In genomic region chr1:25442178-25442577, GRCh38 we compare ENCODE assay signal across 15 cellular contexts. TPM values are rescaled to one million over a fixed set of nuclear protein-coding genes. Genes with fewer than 3 reads are reported as not detected.
DNase-seq lines count a peak whose midpoint lies in the region; ATAC-seq and TF ChIP-seq lines count a peak whose summit lies in the region.
"Had no signal": no experiment of that assay in that cellular context is flagged by ENCODE, and none has a peak within 500 bp of the region (broad histone marks: within the 10 kb centered on the region; RNA-seq: fewer than 3 reads in every experiment).

No MANE protein-coding gene starts in this region.

- H3K36me3 ChIP-seq in breast epithelium = no peaks in the 10 kb centered on the region
- H3K36me3 ChIP-seq: colonic mucosa had no signal

- H3K4me1 Mint-ChIP-seq in MCF 10A (ENCODE audit: insufficient read depth, unreplicated experiment) = peaks cover 18% of the 10 kb centered on the region
- H3K4me1 Mint-ChIP-seq in activated T-helper 17 cell treated with anti-CD3 and anti-CD28 coated beads, Interleukin-2, amount 50 U/mL, for 72 hours = peaks cover 26% of the 10 kb centered on the region

- H3K9me3 ChIP-seq in breast epithelium = no peaks in the 10 kb centered on the region
- H3K9me3 ChIP-seq: colonic mucosa had no signal

- CTCF ChIA-PET in MCF 10A (lab: Yijun Ruan, JAX) = interaction anchor here (0.7 kb wide), 1 partner anchor 10 kb away, joined by 3 read pairs; no protein-coding TSS in a partner anchor

- H3K9me3 Mint-ChIP-seq in MCF 10A (ENCODE audit: unreplicated experiment) = no peaks in the 10 kb centered on the region
- H3K9me3 Mint-ChIP-seq in activated T-helper 17 cell treated with anti-CD3 and anti-CD28 coated beads, Interleukin-2, amount 50 U/mL, for 72 hours = no peaks in the 10 kb centered on the region
- H3K9me3 Mint-ChIP-seq: activated naive CD4-positive, alpha-beta T cell treated with anti-CD3 and anti-CD28 coated beads for 36 hours had no signal

- no peak overlapping the region for H3K4me3 Mint-ChIP-seq in MCF 10A (ENCODE audit: unreplicated experiment)
- H3K4me3 Mint-ChIP-seq in activated T-helper 17 cell treated with anti-CD3 and anti-CD28 coated beads, Interleukin-2, amount 50 U/mL, for 72 hours = no peak overlapping the region
- H3K4me3 Mint-ChIP-seq: activated CD8-positive, alpha-beta T cell treated with anti-CD3 and anti-CD28 coated beads, Interleukin-2, amount 10 ng/mL, durations not matched to agents 7 days and 5 days; activated naive CD4-positive, alpha-beta T cell treated with anti-CD3 and anti-CD28 coated beads for 36 hours had no signal

- TF ChIP-seq CTCF in MCF 10A (IDR thresholded peaks at IDR 0.05; ENCODE audit: unreplicated experiment) (no peak), breast epithelium (IDR thresholded peaks at IDR 0.05) (no peak)

- DNase-seq in MCF 10A (ENCODE audit: unreplicated experiment) (peak; percentile 14), breast epithelium (ENCODE audit: low spot score in 2 of 2) (no peak), glomerular visceral epithelial cell (ENCODE audit: extremely low spot score) (peak; percentile 14), NCI-H510A treated with DMSO at 0.1 percent for 48 hours (lab: John Stamatoyannopoulos, UW) (no peak), activated gamma-delta T cell (lab: John Stamatoyannopoulos, UW) (no peak)
- DNase-seq in stimulated activated naive CD4-positive, alpha-beta T cell treated with Interleukin-2 at 50 U/mL for 16 hours (lab: John Stamatoyannopoulos, UW) = no peak
- DNase-seq: activated CD8-positive, alpha-beta T cell treated with anti-CD3 and anti-CD28 coated beads, Interleukin-2, amount 10 ng/mL, durations not matched to agents 7 days and 5 days; activated naive CD4-positive, alpha-beta T cell treated with anti-CD3 and anti-CD28 coated beads for 36 hours; colonic mucosa; DMS 273 treated with DMSO at 0.1 percent for 48 hours; NCI-H345; retina; stimulated activated CD4-positive, alpha-beta T cell treated with anti-CD3 and anti-CD28 coated beads, Interleukin-2, amount 100 ng/mL, for 24 hours had no signal

- no peak for TF ChIP-seq POLR2A in breast epithelium (IDR thresholded peaks at IDR 0.05)

- H3K27me3 ChIP-seq in breast epithelium = no peaks in the 10 kb centered on the region
- H3K27me3 ChIP-seq: colonic mucosa had no signal

- intact Hi-C loops in MCF 10A (cut with micrococcal nuclease) (no loop called here), breast epithelium (cut with DNase I; ENCODE audit: low total_unique reads) (no loop called here)

- no peaks in the 10 kb centered on the region for H3K27me3 Mint-ChIP-seq in MCF 10A (ENCODE audit: insufficient read depth, unreplicated experiment)
- H3K27me3 Mint-ChIP-seq in activated T-helper 17 cell treated with anti-CD3 and anti-CD28 coated beads, Interleukin-2, amount 50 U/mL, for 72 hours = no peaks in the 10 kb centered on the region

- no peak overlapping the region for H3K27ac ChIP-seq in breast epithelium
- H3K27ac ChIP-seq: colonic mucosa had no signal

- H3K36me3 Mint-ChIP-seq in MCF 10A (ENCODE audit: insufficient read depth, unreplicated experiment) = no peaks in the 10 kb centered on the region
- peaks cover 18% of the 10 kb centered on the region for H3K36me3 Mint-ChIP-seq in activated T-helper 17 cell treated with anti-CD3 and anti-CD28 coated beads, Interleukin-2, amount 50 U/mL, for 72 hours (ENCODE audit: low read depth)

- BruUV-seq in MCF 10A (replicated peaks; lab: Mats Ljungman, UMichigan) = no TSS peak

- no peak overlapping the region for H3K27ac Mint-ChIP-seq in MCF 10A (ENCODE audit: low read depth, unreplicated experiment)
- peak overlapping the region; percentile 22 for H3K27ac Mint-ChIP-seq in activated T-helper 17 cell treated with anti-CD3 and anti-CD28 coated beads, Interleukin-2, amount 50 U/mL, for 72 hours
- H3K27ac Mint-ChIP-seq: activated CD8-positive, alpha-beta T cell treated with anti-CD3 and anti-CD28 coated beads, Interleukin-2, amount 10 ng/mL, durations not matched to agents 7 days and 5 days; activated naive CD4-positive, alpha-beta T cell treated with anti-CD3 and anti-CD28 coated beads for 36 hours had no signal

- H3K4me3 ChIP-seq in breast epithelium = no peak overlapping the region
- H3K4me3 ChIP-seq: colonic mucosa had no signal

- ATAC-seq in activated T-helper 17 cell treated with anti-CD3 and anti-CD28 coated beads, Interleukin-2, amount 50 U/mL, for 72 hours (replicated peaks) = no peak
- no peak for ATAC-seq in HG02885 (IDR thresholded peaks at IDR 0.05; ENCODE audit: poor library complexity, unreplicated experiment)
- ATAC-seq: activated CD8-positive, alpha-beta T cell treated with anti-CD3 and anti-CD28 coated beads, Interleukin-2, amount 10 ng/mL, durations not matched to agents 7 days and 5 days had no signal

- H3K4me1 ChIP-seq in breast epithelium = no peaks in the 10 kb centered on the region
- H3K4me1 ChIP-seq: colonic mucosa had no signal

- POLR2A ChIA-PET in MCF 10A (lab: Yijun Ruan, JAX) = interaction anchor here (0.9 to 3.0 kb wide), 2 partner anchors 11 kb away, joined by 3 to 23 read pairs; partner anchors contain the start of gene MACO1

RNA-seq across cellular contexts. Expression of gene MACO1, which starts 11.5 kb away (rescaled TPM):
- 17.4 and 19.3 TPM in 2 replicates for total RNA-seq in MCF 10A (2022)
- 10 to 100 TPM; 15.0 to 24.0 (median 17.7) TPM for total RNA-seq in breast epithelium
- 10 to 100 TPM; 12.4 to 18.8 TPM for total RNA-seq in activated T-helper 17 cell treated with anti-CD3 and anti-CD28 coated beads, Interleukin-2, amount 50 U/mL, for 72 hours

RNA-seq across cellular contexts. Expression of gene RHCE, which starts 21.6 kb away (rescaled TPM):
- 0.42 and 0.61 TPM in 2 replicates for total RNA-seq in MCF 10A (2022)
- under 1 TPM in 2 of 3 donors, not detected in 1; 0.32 to 0.66 TPM for total RNA-seq in breast epithelium
- total RNA-seq in activated T-helper 17 cell treated with anti-CD3 and anti-CD28 coated beads, Interleukin-2, amount 50 U/mL, for 72 hours = 1 to 10 TPM in 1 of 2 donors, not detected in 1; 1.3 TPM

Comparison
In these comparisons a context has a peak if more than half of its experiments do, and no peak if none do; other contexts are left out.
1. DNase-seq: peak in MCF 10A (single experiment) and glomerular visceral epithelial cell (single experiment); none in breast epithelium (0 of 2), stimulated activated naive CD4-positive, alpha-beta T cell treated with Interleukin-2 at 50 U/mL for 16 hours (single experiment), NCI-H510A treated with DMSO at 0.1 percent for 48 hours (single experiment) and activated gamma-delta T cell (single experiment).